17 cellular contexts compared by ENCODE assay signal in genomic region chr2:199467462-199467822, GRCh38.
"Had no signal": no experiment of that assay in that cellular context is flagged by ENCODE, and none has a peak within 500 bp of the region (broad histone marks: within the 10 kb centered on the region; RNA-seq: fewer than 3 reads in every experiment).

No MANE protein-coding gene starts in this region.

- H3K27me3 ChIP-seq: ovary had no signal

- H3K27ac Mint-ChIP-seq: activated CD4-positive, alpha-beta memory T cell treated with anti-CD3 and anti-CD28 coated beads, Interleukin-2, amount 10 ng/mL, durations not matched to agents 7 days and 5 days; activated naive CD8-positive, alpha-beta T cell treated with anti-CD3 and anti-CD28 coated beads for 36 hours; activated T-cell treated with anti-CD3 and anti-CD28 coated beads, Interleukin-2, amount 50 U/mL, for 72 hours; dendritic cell treated with granulocyte-macrophage colony-stimulating factor and Interleukin-4, amounts not matched to agents 40 ng/mL and 50 ng/mL, for 4 days; effector memory CD8-positive, alpha-beta T cell; nephron progenitor cell had no signal

- H3K36me3 Mint-ChIP-seq: activated naive CD8-positive, alpha-beta T cell treated with anti-CD3 and anti-CD28 coated beads for 36 hours had no signal

- H3K9me3 ChIP-seq: gastrocnemius medialis, heart left ventricle, ovary, right lobe of liver, upper lobe of right lung had no signal

- H3K4me3 ChIP-seq: gastrocnemius medialis, heart left ventricle, ovary, right lobe of liver, SK-N-MC, smooth muscle cell, upper lobe of right lung had no signal

- DNase-seq: activated CD4-positive, alpha-beta memory T cell treated with anti-CD3 and anti-CD28 coated beads, Interleukin-2, amount 10 ng/mL, durations not matched to agents 7 days and 5 days; activated naive CD8-positive, alpha-beta T cell treated with anti-CD3 and anti-CD28 coated beads for 36 hours; activated T-cell treated with anti-CD3 and anti-CD28 coated beads, Interleukin-2, amount 50 U/mL, for 72 hours; amygdala; brain microvascular endothelial cell; effector memory CD8-positive, alpha-beta T cell; gastrocnemius medialis; heart left ventricle; ovary; right lobe of liver; stimulated activated naive CD8-positive, alpha-beta T cell treated with anti-CD3 and anti-CD28 coated beads, Interleukin-15, Interleukin-2, amounts not matched to agents 100 U/mL and 50 U/mL, for 24 hours; T-helper 9 cell; upper lobe of right lung had no signal

- H3K9me3 Mint-ChIP-seq: activated CD4-positive, alpha-beta memory T cell treated with anti-CD3 and anti-CD28 coated beads, Interleukin-2, amount 10 ng/mL, durations not matched to agents 7 days and 5 days; activated T-cell treated with anti-CD3 and anti-CD28 coated beads, Interleukin-2, amount 50 U/mL, for 72 hours; effector memory CD8-positive, alpha-beta T cell; nephron progenitor cell had no signal

- H3K36me3 ChIP-seq: brain microvascular endothelial cell, gastrocnemius medialis, heart left ventricle, ovary, right lobe of liver, upper lobe of right lung had no signal

- ATAC-seq: activated T-cell treated with anti-CD3 and anti-CD28 coated beads, Interleukin-2, amount 50 U/mL, for 72 hours; effector memory CD8-positive, alpha-beta T cell; gastrocnemius medialis; heart left ventricle; right lobe of liver; stimulated activated naive CD8-positive, alpha-beta T cell treated with anti-CD3 and anti-CD28 coated beads, Interleukin-15, Interleukin-2, amounts not matched to agents 100 U/mL and 50 U/mL, for 24 hours; upper lobe of right lung had no signal

- H3K4me3 Mint-ChIP-seq: activated CD4-positive, alpha-beta memory T cell treated with anti-CD3 and anti-CD28 coated beads, Interleukin-2, amount 10 ng/mL, durations not matched to agents 7 days and 5 days; activated naive CD8-positive, alpha-beta T cell treated with anti-CD3 and anti-CD28 coated beads for 36 hours; dendritic cell treated with granulocyte-macrophage colony-stimulating factor and Interleukin-4, amounts not matched to agents 40 ng/mL and 50 ng/mL, for 4 days; effector memory CD8-positive, alpha-beta T cell; nephron progenitor cell had no signal
